25 cellular contexts compared by ENCODE assay signal in genomic region chr9:14061921-14062320, GRCh38.
DNase-seq lines count a peak whose midpoint lies in the region; ATAC-seq, FAIRE-seq and TF ChIP-seq lines count a peak whose summit lies in the region.
"Had no signal": no experiment of that assay in that cellular context is flagged by ENCODE, and none has a peak within 500 bp of the region (broad histone marks: within the 10 kb centered on the region; RNA-seq: fewer than 3 reads in every experiment).

No MANE protein-coding gene starts in this region.

- TF ChIP-seq CTCF in H9 (conservative IDR thresholded peaks at IDR 0.05) (no peak), K562 (IDR thresholded peaks at IDR 0.05 in 2 of 3, conservative IDR thresholded peaks at IDR 0.05 in 1 of 3; ENCODE audit: insufficient read depth in 2 of 3, low read depth in 1 of 3, low read length in 3 of 3) (no peak), nephron (IDR thresholded peaks at IDR 0.05; ENCODE audit: unreplicated experiment in 3 of 3) (no peak), breast epithelium (IDR thresholded peaks at IDR 0.05) (no peak)

- H2AFZ ChIP-seq in H9 (ENCODE audit: low read length) (no peak overlapping the region), K562 (ENCODE audit: low read depth, low read length) (no peak overlapping the region)

- H4K8ac ChIP-seq in H9 (replicated peaks; ENCODE audit: insufficient read length, low read depth, low read length), result no peak overlapping the region

- TF ChIP-seq RAD21 in K562 (CRISPR knock-in tag; conservative IDR thresholded peaks at IDR 0.05 in 1 of 2, IDR thresholded peaks at IDR 0.05 in 1 of 2), result no peak

- FAIRE-seq in K562 (lab: Jason Lieb, UNC), result no peak
- FAIRE-seq: GM12891 had no signal

- H2BK20ac ChIP-seq in H9 (ENCODE audit: low read depth, low read length, poor library complexity, severe bottlenecking), result no peak overlapping the region

- intact Hi-C loops in K562 (cut with micrococcal nuclease), result no loop called here
- intact Hi-C loops in breast epithelium (cut with DNase I; ENCODE audit: low total_unique reads), result no loop called here

- H3K4ac ChIP-seq in H9 (ENCODE audit: low read depth, low read length), result no peak overlapping the region

- H3K27me3 ChIP-seq in H9 (ENCODE audit: insufficient read depth, low read length), result no peaks in the 10 kb centered on the region
- H3K27me3 ChIP-seq in K562 (ENCODE audit: control insufficient read depth in 2 of 2, insufficient read depth in 2 of 2, low read length in 2 of 2), result peaks cover 0 to 5% of the 10 kb centered on the region in 2 experiments; a peak in 2 of 5 replicates
- no peaks in the 10 kb centered on the region for H3K27me3 ChIP-seq in breast epithelium

- TF ChIP-seq POLR2A in K562 (conservative IDR thresholded peaks at IDR 0.05), result no peak
- no peak for TF ChIP-seq POLR2A in breast epithelium (IDR thresholded peaks at IDR 0.05)

- no peak overlapping the region for H3K4me3 Mint-ChIP-seq in H9
- H3K4me3 Mint-ChIP-seq in nephron, result peak overlapping the region in 1 of 3 experiments; percentile 27
- H3K4me3 Mint-ChIP-seq: B cell; CD8-positive, alpha-beta T cell had no signal

- no peak overlapping the region for H3T11ph ChIP-seq in H9 (ENCODE audit: low read length)

- H3K18ac ChIP-seq in H9 (ENCODE audit: insufficient read length, low read depth, low read length), result no peak overlapping the region

- H4K91ac ChIP-seq in H9 (ENCODE audit: insufficient read length, low read depth, low read length), result no peak overlapping the region

- peak; percentile 93 for DNase-seq in DMS79 (lab: John Stamatoyannopoulos, UW)
- no peak for DNase-seq in H9
- no peak for DNase-seq in K562 (ENCODE audit: extremely low read depth in 1 of 4, low spot score in 3 of 4)
- no peak for DNase-seq in activated CD4-positive, alpha-beta T cell treated with anti-CD3 and anti-CD28 coated beads for 48 hours
- DNase-seq in breast epithelium (ENCODE audit: low spot score in 2 of 2), result no peak
- DNase-seq: Caco-2; CD8-positive, alpha-beta T cell; GF-D8; GOT3; HCEC 1CT; Karpas-422; NCI-H1092; NCI-H1436 treated with DMSO at 0.1 percent for 48 hours; NCI-H187 treated with DMSO at 0.1 percent for 48 hours; NCI-H510A; NCI-H69; SIG-M5 had no signal

- no peaks in the 10 kb centered on the region for H3K36me3 ChIP-seq in K562 (ENCODE audit: control insufficient read depth, insufficient read depth, low read length)
- no peaks in the 10 kb centered on the region for H3K36me3 ChIP-seq in breast epithelium

- H3K14ac ChIP-seq in H9 (ENCODE audit: insufficient read depth, low read length), result no peak overlapping the region; the same call in 1 of the 2 replicates

- H4K20me1 ChIP-seq in H9 (ENCODE audit: control insufficient read depth, insufficient read depth, insufficient read length), result no peaks in the 10 kb centered on the region
- H4K20me1 ChIP-seq in K562 (replicated peaks; ENCODE audit: control insufficient read depth, insufficient read depth, low read length), result no peaks in the 10 kb centered on the region

- H2BK5ac ChIP-seq in H9 (ENCODE audit: insufficient read length, low read length), result no peak overlapping the region

- POLR2A ChIA-PET in K562 (lab: Yijun Ruan, JAX), result no interaction called here

- no peak for TF ChIP-seq EP300 in K562 (IDR thresholded peaks at IDR 0.05; ENCODE audit: low read length)

- BruUV-seq in K562 (replicated peaks; lab: Mats Ljungman, UMichigan), result no TSS peak

- H3K27me3 Mint-ChIP-seq in H9 (ENCODE audit: low read depth) (no peaks in the 10 kb centered on the region), nephron (ENCODE audit: low read depth) (no peaks in the 10 kb centered on the region)
- H3K27me3 Mint-ChIP-seq: B cell had no signal

- H2BK12ac ChIP-seq in H9 (ENCODE audit: insufficient read length, low read depth, low read length), result no peak overlapping the region

- no peaks in the 10 kb centered on the region for H3K36me3 Mint-ChIP-seq in H9 (ENCODE audit: insufficient read depth in 1 of 3, low read depth in 3 of 3)
- H3K36me3 Mint-ChIP-seq in nephron (ENCODE audit: low read depth), result no peaks in the 10 kb centered on the region
- H3K36me3 Mint-ChIP-seq: CD8-positive, alpha-beta T cell had no signal

- CTCF ChIA-PET in K562 (lab: Yijun Ruan, JAX; ENCODE audit: low intra/inter-chr PET ratio), result no interaction called here

- no peak overlapping the region for H2BK15ac ChIP-seq in H9 (ENCODE audit: low read depth, low read length)

- H4K5ac ChIP-seq in H9 (ENCODE audit: insufficient read length, low read depth, low read length), result no peak overlapping the region

- no peak overlapping the region; a peak in 1 of 7 replicates for H3K27ac Mint-ChIP-seq in H9
- H3K27ac Mint-ChIP-seq in nephron, result peak overlapping the region; percentile 87 to 98 (median 95)
- H3K27ac Mint-ChIP-seq: B cell; CD8-positive, alpha-beta T cell had no signal

- H2BK120ac ChIP-seq in H9 (ENCODE audit: low read depth, low read length, poor library complexity, severe bottlenecking), result no peak overlapping the region

- H3K9me3 Mint-ChIP-seq in H9 (no peaks in the 10 kb centered on the region), nephron (peaks cover 6% of the 10 kb centered on the region)

- H3K23me2 ChIP-seq in H9 (ENCODE audit: insufficient read length, low read depth, low read length, poor library complexity, severe bottlenecking), result no peaks in the 10 kb centered on the region

- no peak overlapping the region for H3K23ac ChIP-seq in H9 (ENCODE audit: insufficient read length, low read depth, low read length)

- ATAC-seq in K562 (no peak), GM18520 (IDR thresholded peaks at IDR 0.05; ENCODE audit: unreplicated experiment) (no peak)
- ATAC-seq: CD8-positive, alpha-beta T cell; Panc1 had no signal

- 0 out of 4 replicates have a peak, but pooled peaks cover 0 to 2% of the 10 kb centered on the region in 2 experiments for H3K4me1 Mint-ChIP-seq in H9
- H3K4me1 Mint-ChIP-seq in nephron, result peaks cover 73% of the 10 kb centered on the region
- H3K4me1 Mint-ChIP-seq: B cell had no signal

- no peak overlapping the region for H3K56ac ChIP-seq in H9 (ENCODE audit: insufficient read length, low read depth, low read length)

- no peaks in the 10 kb centered on the region for H3K79me1 ChIP-seq in H9 (ENCODE audit: insufficient read depth, low read depth, low read length, poor library complexity, severe bottlenecking)

- H3K4me3 ChIP-seq in K562 (no peak overlapping the region), breast epithelium (no peak overlapping the region)
- H3K4me3 ChIP-seq: SK-N-MC had no signal

- H3K4me2 ChIP-seq in H9 (ENCODE audit: insufficient read depth, insufficient read length, low read length) (no peak overlapping the region), K562 (ENCODE audit: insufficient read depth, low read length) (no peak overlapping the region)

- H2AK5ac ChIP-seq in H9 (ENCODE audit: insufficient read length, low read length), result no peak overlapping the region

- H3K9ac ChIP-seq in H9 (ENCODE audit: extremely low read depth, insufficient read length, low read length) (no peak overlapping the region), K562 (ENCODE audit: insufficient read depth in 1 of 2, low read depth in 2 of 2, low read length in 2 of 2) (no peak overlapping the region)

- no peaks in the 10 kb centered on the region for H3K9me3 ChIP-seq in H9 (ENCODE audit: control insufficient read depth, low read depth, low read length)
- no peaks in the 10 kb centered on the region for H3K9me3 ChIP-seq in K562 (replicated peaks; ENCODE audit: control insufficient read depth, insufficient read depth, low read depth, low read length)
- H3K9me3 ChIP-seq in breast epithelium, result no peaks in the 10 kb centered on the region
- H3K9me3 ChIP-seq: Caco-2 had no signal

- no peaks in the 10 kb centered on the region for H3K79me2 ChIP-seq in H9 (ENCODE audit: insufficient read depth, low read length)
- H3K79me2 ChIP-seq in K562 (ENCODE audit: control insufficient read depth, insufficient read depth, low read length), result no peaks in the 10 kb centered on the region

- peak overlapping the region; percentile 41 for H3K27ac ChIP-seq in H9 (ENCODE audit: insufficient read length, low read depth, low read length)
- no peak overlapping the region for H3K27ac ChIP-seq in K562 (ENCODE audit: extremely low read depth, low read depth, low read length)
- H3K27ac ChIP-seq in breast epithelium, result no peak overlapping the region
- H3K27ac ChIP-seq: C4-2B, HL-60, SK-N-MC had no signal

- in situ Hi-C loops in K562 (cut with MboI), result no loop called here

- H3K9me1 ChIP-seq in K562 (ENCODE audit: control insufficient read depth, insufficient read depth, low read length), result no peaks in the 10 kb centered on the region

- H3K4me1 ChIP-seq in H9 (ENCODE audit: insufficient read depth, low read length) (no peaks in the 10 kb centered on the region), K562 (replicated peaks in 1 of 2; ENCODE audit: control insufficient read depth in 2 of 2, insufficient read depth in 2 of 2, low read length in 2 of 2) (no peaks in the 10 kb centered on the region), breast epithelium (no peaks in the 10 kb centered on the region)
- H3K4me1 ChIP-seq: Caco-2 had no signal

- no CpG with 5 or more reads among the region's 10 CpGs for WGBS in H9 (ENCODE audit: extremely low coverage, insufficient read length, low lambda C conversion rate)
- 6% methylated on average over 9 of the region's 10 CpGs for WGBS in K562 (ENCODE audit: insufficient coverage, low coverage, missing lambda C conversion rate)

TF ChIP-seq in K562, 482 proteins besides CTCF, POLR2A, EP300 and RAD21:
- TF ChIP-seq NRF1 (conservative IDR thresholded peaks at IDR 0.05 in 1 of 2, IDR thresholded peaks at IDR 0.05 in 1 of 2) (peak; percentile 66 to 70), ZNF395 (CRISPR knock-in tag; IDR thresholded peaks at IDR 0.05) (no peak)

Comparison
In these comparisons a context has a peak if more than half of its experiments do, and no peak if none do; other contexts are left out.
1. H3K27ac Mint-ChIP-seq: peak in nephron (3 of 3); none in H9 (0 of 3).